Comparison of ENCODE assay signal across 24 cellular contexts in the genomic region with DNA sequence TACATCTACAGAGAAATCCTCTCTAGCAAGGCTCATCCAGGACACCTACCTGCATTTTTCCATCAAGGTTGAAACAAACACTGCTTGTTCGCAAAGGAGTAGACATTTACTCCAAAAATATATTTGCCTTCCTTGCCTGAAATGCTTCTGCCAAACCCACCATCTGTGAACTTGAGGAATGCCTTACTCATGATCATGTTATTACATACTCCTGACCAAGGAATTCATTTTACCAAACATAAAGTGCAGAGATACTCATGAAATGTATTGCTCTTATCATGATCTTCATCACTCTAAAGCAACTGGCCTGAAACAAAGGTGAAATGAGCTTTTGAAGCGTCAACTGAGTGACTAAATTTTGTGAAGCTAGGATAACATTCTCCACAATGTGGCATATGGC.
DNase-seq lines count a peak whose midpoint lies in the region; ATAC-seq, FAIRE-seq and TF ChIP-seq lines count a peak whose summit lies in the region.
"Had no signal": no experiment of that assay in that cellular context is flagged by ENCODE, and none has a peak within 500 bp of the region (broad histone marks: within the 10 kb centered on the region; RNA-seq: fewer than 3 reads in every experiment).

No MANE protein-coding gene starts in this region.

- peaks cover 5% of the 10 kb centered on the region for H3K4me1 Mint-ChIP-seq in astrocyte (ENCODE audit: low read depth, unreplicated experiment)
- H3K4me1 Mint-ChIP-seq: CD4-positive, CD25-positive, alpha-beta regulatory T cell; CD8-positive, alpha-beta memory T cell had no signal

- H3K9me3 ChIP-seq in GM23248 (ENCODE audit: low read depth) (no peaks in the 10 kb centered on the region), astrocyte (ENCODE audit: insufficient read depth, low read depth, low read length) (no peaks in the 10 kb centered on the region), MG63 (no peaks in the 10 kb centered on the region)
- H3K9me3 ChIP-seq: A549, BE2C had no signal

- no peak overlapping the region for H3K4me3 ChIP-seq in AG04449 (ENCODE audit: low read depth, low read length)
- no peak overlapping the region for H3K4me3 ChIP-seq in GM23248
- H3K4me3 ChIP-seq in astrocyte (ENCODE audit: insufficient read depth, low read depth, low read length): no peak overlapping the region
- H3K4me3 ChIP-seq in MG63: no peak overlapping the region
- H3K4me3 ChIP-seq: A549, K562 had no signal

- DNase-seq in AG04449 (ENCODE audit: low read depth, low spot score) (peak; percentile 23), GM23248 (peak; percentile 5), astrocyte (ENCODE audit: low read depth) (peak; percentile 49), iris pigment epithelial cell (ENCODE audit: low read depth) (peak; percentile 47), MG63 (no peak), glomerular visceral epithelial cell (ENCODE audit: extremely low spot score) (no peak), NCI-H2081 (lab: John Stamatoyannopoulos, UW) (no peak), left ventricle myocardium superior (no peak)
- DNase-seq: BE2C; C1 segment of cervical spinal cord; CD4-positive, CD25-positive, alpha-beta regulatory T cell; CD8-positive, alpha-beta memory T cell; COR-L47; DMS 273 treated with DMSO at 0.1 percent for 48 hours; DMS53; DND-41; GDM1; GOT3; H7 had no signal

- H3K27me3 ChIP-seq in GM23248 (replicated peaks; ENCODE audit: insufficient read depth) (no peaks in the 10 kb centered on the region), astrocyte (ENCODE audit: insufficient read depth, low read length) (no peaks in the 10 kb centered on the region), MG63 (no peaks in the 10 kb centered on the region)
- H3K27me3 ChIP-seq: BE2C had no signal

- H3K4me2 ChIP-seq in GM23248 (ENCODE audit: unreplicated experiment) (no peak overlapping the region), astrocyte (ENCODE audit: low read length) (no peak overlapping the region)
- H3K4me2 ChIP-seq: A549 had no signal

- H3K4me1 ChIP-seq in GM23248 (ENCODE audit: insufficient read depth) (0 out of 2 replicates have a peak, but pooled peaks cover 6% of the 10 kb centered on the region), astrocyte (ENCODE audit: insufficient read depth, low read length) (no peaks in the 10 kb centered on the region)
- H3K4me1 ChIP-seq: A549, BE2C had no signal

- H3K27me3 Mint-ChIP-seq in astrocyte (ENCODE audit: low read depth, unreplicated experiment): no peaks in the 10 kb centered on the region
- H3K27me3 Mint-ChIP-seq: CD4-positive, CD25-positive, alpha-beta regulatory T cell; CD8-positive, alpha-beta memory T cell had no signal

- H3K36me3 ChIP-seq in GM23248 (ENCODE audit: low read depth) (no peaks in the 10 kb centered on the region), astrocyte (ENCODE audit: insufficient read depth, low read length) (no peaks in the 10 kb centered on the region), MG63 (no peaks in the 10 kb centered on the region)
- H3K36me3 ChIP-seq: BE2C had no signal

- no peak for TF ChIP-seq CTCF in AG04449 (IDR thresholded peaks at IDR 0.05; ENCODE audit: insufficient read depth, low read length, missing control alignments)
- no peak for TF ChIP-seq CTCF in astrocyte (IDR thresholded peaks at IDR 0.05; ENCODE audit: insufficient read depth, low read depth, low read length)

- ATAC-seq in left ventricle myocardium superior: no peak
- ATAC-seq: A549, K562 had no signal

- 63 to 68% methylated on average over 2 of the region's 2 CpGs for WGBS in GM23248 (ENCODE audit: low coverage in 1 of 2, low lambda C conversion rate in 2 of 2, missing lambda C conversion rate in 2 of 2), 2 experiments

- intact Hi-C loops in left ventricle myocardium superior (cut with micrococcal nuclease): no loop called here

- in situ Hi-C loops in GM23248 (cut with MboI): loop anchor here (25.0 kb wide), 1 partner anchor 1284 kb away; no protein-coding TSS in a partner anchor

- no peaks in the 10 kb centered on the region for H3K9me3 Mint-ChIP-seq in astrocyte (ENCODE audit: unreplicated experiment)

- no peaks in the 10 kb centered on the region for H4K20me1 ChIP-seq in GM23248 (ENCODE audit: insufficient read depth)
- H4K20me1 ChIP-seq in astrocyte (ENCODE audit: insufficient read depth, low read length): no peaks in the 10 kb centered on the region

- H2AFZ ChIP-seq in GM23248 (no peak overlapping the region), astrocyte (ENCODE audit: low read depth, low read length) (no peak overlapping the region)

- H3F3A ChIP-seq in GM23248 (ENCODE audit: insufficient read depth): no peaks in the 10 kb centered on the region

- H3K9ac ChIP-seq in GM23248 (no peak overlapping the region), astrocyte (ENCODE audit: low read length) (no peak overlapping the region)

- H3K9me2 ChIP-seq in GM23248 (ENCODE audit: insufficient read depth): no peaks in the 10 kb centered on the region; the same call in 1 of the 2 replicates

- H3K27ac ChIP-seq in GM23248 (no peak overlapping the region), astrocyte (ENCODE audit: low read depth, low read length) (no peak overlapping the region)
- H3K27ac ChIP-seq: 22Rv1, A549 had no signal

- no peaks in the 10 kb centered on the region for H3K36me3 Mint-ChIP-seq in astrocyte (ENCODE audit: low read depth, unreplicated experiment)
- H3K36me3 Mint-ChIP-seq: CD4-positive, CD25-positive, alpha-beta regulatory T cell had no signal

- no peaks in the 10 kb centered on the region for H3K79me2 ChIP-seq in GM23248 (ENCODE audit: insufficient read depth)
- no peaks in the 10 kb centered on the region for H3K79me2 ChIP-seq in astrocyte (ENCODE audit: insufficient read depth, low read length)

- POLR2A ChIA-PET in AG04449 (lab: Yijun Ruan, JAX): no interaction called here

- no peak for FAIRE-seq in astrocyte (lab: Jason Lieb, UNC)
- FAIRE-seq: A549, GM12892, GM18507, K562 had no signal

- H3K4me3 Mint-ChIP-seq in astrocyte (ENCODE audit: unreplicated experiment): no peak overlapping the region
- H3K4me3 Mint-ChIP-seq: CD4-positive, CD25-positive, alpha-beta regulatory T cell; CD8-positive, alpha-beta memory T cell had no signal

- no peak overlapping the region for H3K27ac Mint-ChIP-seq in astrocyte (ENCODE audit: unreplicated experiment)
- H3K27ac Mint-ChIP-seq: CD4-positive, CD25-positive, alpha-beta regulatory T cell; CD8-positive, alpha-beta memory T cell had no signal

- CTCF ChIA-PET in AG04449 (lab: Yijun Ruan, JAX): interaction anchor here (1.6 to 3.0 kb wide), 2 partner anchors 10 to 436 kb away, joined by 3 to 9 read pairs; no protein-coding TSS in a partner anchor

Comparison
In these comparisons a context has a peak if more than half of its experiments do, and no peak if none do; other contexts are left out.
1. DNase-seq: peak in AG04449 (single experiment), GM23248 (single experiment), astrocyte (single experiment) and iris pigment epithelial cell (single experiment); none in MG63 (single experiment), glomerular visceral epithelial cell (single experiment), NCI-H2081 (0 of 2) and left ventricle myocardium superior (single experiment).